ENCODE assay signal across 9 cellular contexts in genomic region chr6:125216015-125216414, GRCh38.
"Had no signal": no experiment of that assay in that cellular context is flagged by ENCODE, and none has a peak within 500 bp of the region (broad histone marks: within the 10 kb centered on the region; RNA-seq: fewer than 3 reads in every experiment).

No MANE protein-coding gene starts in this region.

- ATAC-seq: GM23338 had no signal

- H3K4me3 Mint-ChIP-seq: GM23338, H9 had no signal

- H3K4me3 ChIP-seq: GM23338 had no signal

- H3K27ac Mint-ChIP-seq: GM23338, H9 had no signal

- H3K4me2 ChIP-seq: GM23338, KMS-11 had no signal

- FAIRE-seq: H1, H54 had no signal

- H3K9me3 Mint-ChIP-seq: GM23338, H9 had no signal

- H3K27ac ChIP-seq: HL-60, KMS-11 had no signal

- H3K9ac ChIP-seq: KMS-11 had no signal

- H2AFZ ChIP-seq: GM23338 had no signal

- DNase-seq: H9, HCEC 1CT, IMR-90, KBM-7 had no signal
